Comparison of ENCODE assay signal across 16 cellular contexts in the genomic region with DNA sequence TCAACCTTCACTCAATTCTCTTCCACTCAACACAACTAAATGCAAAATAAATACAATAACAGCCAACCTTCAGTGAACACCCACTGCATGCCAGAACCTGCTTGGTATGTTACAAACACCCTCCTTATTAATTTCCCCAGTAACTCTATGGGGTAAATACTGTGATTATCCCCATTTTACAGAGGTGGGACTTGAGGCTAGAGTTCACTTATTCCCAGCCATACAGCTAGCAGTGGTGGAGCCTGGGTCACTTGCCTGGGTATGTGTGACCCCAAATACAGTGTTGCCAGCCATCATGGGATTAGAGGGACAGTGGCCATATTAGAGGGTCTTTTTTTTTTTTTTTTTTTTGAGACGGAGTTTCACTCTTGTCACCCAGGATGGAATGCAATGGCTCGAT.
"Had no signal": no experiment of that assay in that cellular context is flagged by ENCODE, and none has a peak within 500 bp of the region (broad histone marks: within the 10 kb centered on the region; RNA-seq: fewer than 3 reads in every experiment).

No MANE protein-coding gene starts in this region.

- H3K27me3 ChIP-seq: heart left ventricle, right atrium auricular region, thyroid gland, uterus had no signal

- H3K9me3 ChIP-seq: heart left ventricle, mucosa of descending colon, right atrium auricular region, thyroid gland, uterus had no signal

- H3K27ac Mint-ChIP-seq: activated naive CD8-positive, alpha-beta T cell treated with anti-CD3 and anti-CD28 coated beads, Interleukin-2, amount 10 ng/mL, durations not matched to agents 7 days and 5 days; progenitor cell of endocrine pancreas had no signal

- H3K9me3 Mint-ChIP-seq: activated naive CD8-positive, alpha-beta T cell treated with anti-CD3 and anti-CD28 coated beads, Interleukin-2, amount 10 ng/mL, durations not matched to agents 7 days and 5 days; activated T-cell treated with anti-CD3 and anti-CD28 coated beads, Interleukin-2, amount 50 U/mL, for 4 hours; effector memory CD8-positive, alpha-beta T cell; naive thymus-derived CD8-positive, alpha-beta T cell; stimulated activated naive B cell treated with anti-CD40 and anti-IgM and Interleukin-4, amounts not matched to agents 10 μg/mL and 1 μg/mL and 100 μg/mL, for 72 hours had no signal

- H3K36me3 ChIP-seq: right atrium auricular region, thyroid gland, uterus had no signal

- H3K36me3 Mint-ChIP-seq: activated naive CD8-positive, alpha-beta T cell treated with anti-CD3 and anti-CD28 coated beads, Interleukin-2, amount 10 ng/mL, durations not matched to agents 7 days and 5 days had no signal

- H3K4me3 ChIP-seq: mucosa of descending colon, thyroid gland, uterus had no signal

- DNase-seq: activated CD4-positive, alpha-beta T cell treated with anti-CD3 and anti-CD28 coated beads, Interleukin-2, amount 50 U/mL, for 48 hours; activated CD4-positive, CD25-positive, alpha-beta regulatory T cell treated with anti-CD3 and anti-CD28 coated beads, Interleukin-2, amount 50 U/mL, for 72 hours; activated naive CD8-positive, alpha-beta T cell treated with anti-CD3 and anti-CD28 coated beads, Interleukin-2, amount 10 ng/mL, durations not matched to agents 7 days and 5 days; activated T-cell treated with anti-CD3 and anti-CD28 coated beads, Interleukin-2, amount 50 U/mL, for 4 hours; cerebellar nuclear complex; heart left ventricle; occipital lobe; stimulated activated CD4-positive, alpha-beta T cell treated with anti-CD3 and anti-CD28 coated beads, Interleukin-2, amount 100 ng/mL, for 48 hours; stimulated activated naive B cell treated with anti-CD40 and anti-IgM and Interleukin-4, amounts not matched to agents 10 μg/mL and 1 μg/mL and 100 μg/mL, for 72 hours; thyroid gland; uterus had no signal

- H3K27me3 Mint-ChIP-seq: activated naive CD8-positive, alpha-beta T cell treated with anti-CD3 and anti-CD28 coated beads, Interleukin-2, amount 10 ng/mL, durations not matched to agents 7 days and 5 days; effector memory CD8-positive, alpha-beta T cell; naive thymus-derived CD8-positive, alpha-beta T cell; progenitor cell of endocrine pancreas; stimulated activated naive B cell treated with anti-CD40 and anti-IgM and Interleukin-4, amounts not matched to agents 10 μg/mL and 1 μg/mL and 100 μg/mL, for 72 hours had no signal
